Comparison of ENCODE assay signal across 31 cellular contexts in the genomic region with DNA sequence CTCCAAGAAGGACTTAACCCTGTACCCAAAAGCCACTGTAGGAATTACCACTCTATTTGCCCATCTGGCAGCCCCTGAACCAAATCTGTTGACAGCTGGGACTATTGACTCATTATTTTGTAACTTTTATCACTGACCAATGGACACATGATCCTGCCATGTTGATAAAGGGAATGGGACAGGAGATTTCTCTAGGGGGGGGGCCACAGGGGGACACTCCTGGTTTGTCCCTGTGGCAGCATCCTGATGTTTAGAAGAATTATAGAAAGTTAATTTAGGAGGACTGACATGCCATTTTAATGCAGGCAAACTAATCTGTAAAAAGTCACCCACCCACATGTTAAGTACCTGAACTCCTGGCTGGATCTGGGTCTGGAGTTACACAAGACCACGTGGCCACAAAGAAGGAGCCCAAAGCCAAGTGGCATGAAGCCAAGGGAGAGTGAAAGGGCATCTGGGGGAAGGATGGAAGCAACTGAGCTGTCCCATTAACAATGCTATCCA.
DNase-seq lines count a peak whose midpoint lies in the region; ATAC-seq and TF ChIP-seq lines count a peak whose summit lies in the region.
"Had no signal": no experiment of that assay in that cellular context is flagged by ENCODE, and none has a peak within 500 bp of the region (broad histone marks: within the 10 kb centered on the region; RNA-seq: fewer than 3 reads in every experiment).

No MANE protein-coding gene starts in this region.

- no peak overlapping the region for H3K27ac ChIP-seq in esophagus muscularis mucosa (replicated peaks in 1 of 4)
- H3K27ac ChIP-seq: ascending aorta, hepatocyte, HL-60, left lung, pancreas, thoracic aorta, vagina had no signal

- no peak overlapping the region for H3K4me3 ChIP-seq in esophagus muscularis mucosa
- H3K4me3 ChIP-seq: ascending aorta, hepatocyte, left lung, pancreas, thoracic aorta, vagina had no signal

- TF ChIP-seq EP300 in esophagus muscularis mucosa (IDR thresholded peaks at IDR 0.05), result no peak

- 12% methylated on average over 1 of the region's 1 CpG for WGBS in esophagus muscularis mucosa

- H3K27ac Mint-ChIP-seq in activated T-helper 17 cell treated with anti-CD3 and anti-CD28 coated beads, Interleukin-2, amount 50 U/mL, for 72 hours, result peak overlapping the region; percentile 14
- H3K27ac Mint-ChIP-seq: activated naive CD4-positive, alpha-beta T cell treated with anti-CD3 and anti-CD28 coated beads, Interleukin-2, amount 50 U/mL, for 72 hours; CD4-positive, alpha-beta T cell; natural killer cell had no signal

- H3K9me3 Mint-ChIP-seq in activated T-helper 17 cell treated with anti-CD3 and anti-CD28 coated beads, Interleukin-2, amount 50 U/mL, for 72 hours, result no peaks in the 10 kb centered on the region
- H3K9me3 Mint-ChIP-seq: activated naive CD4-positive, alpha-beta T cell treated with anti-CD3 and anti-CD28 coated beads, Interleukin-2, amount 50 U/mL, for 72 hours; CD4-positive, alpha-beta T cell; natural killer cell had no signal

- H3K27me3 Mint-ChIP-seq in activated T-helper 17 cell treated with anti-CD3 and anti-CD28 coated beads, Interleukin-2, amount 50 U/mL, for 72 hours, result peaks cover 21% of the 10 kb centered on the region

- peaks cover 0 to 16% (median 0%) of the 10 kb centered on the region in 4 donors for H3K27me3 ChIP-seq in esophagus muscularis mucosa
- H3K27me3 ChIP-seq: ascending aorta, hepatocyte, left lung, pancreas, vagina had no signal

- intact Hi-C loops in esophagus muscularis mucosa (cut with DNase I), result loop anchor here (5.0 kb wide), 1 partner anchor 128 kb away; no protein-coding TSS in a partner anchor

- ATAC-seq in activated T-helper 17 cell treated with anti-CD3 and anti-CD28 coated beads, Interleukin-2, amount 50 U/mL, for 72 hours (replicated peaks), result no peak
- ATAC-seq: activated naive CD4-positive, alpha-beta T cell treated with anti-CD3 and anti-CD28 coated beads, Interleukin-2, amount 50 U/mL, for 72 hours; left lung; natural killer cell; pancreas; right cardiac atrium had no signal

- H3K36me3 ChIP-seq in esophagus muscularis mucosa, result no peaks in the 10 kb centered on the region
- H3K36me3 ChIP-seq: ascending aorta, left lung, pancreas, thoracic aorta, vagina had no signal

- H3K4me3 Mint-ChIP-seq in activated T-helper 17 cell treated with anti-CD3 and anti-CD28 coated beads, Interleukin-2, amount 50 U/mL, for 72 hours, result no peak overlapping the region
- H3K4me3 Mint-ChIP-seq: CD4-positive, alpha-beta T cell; natural killer cell had no signal

- no peaks in the 10 kb centered on the region for H3K36me3 Mint-ChIP-seq in activated T-helper 17 cell treated with anti-CD3 and anti-CD28 coated beads, Interleukin-2, amount 50 U/mL, for 72 hours (ENCODE audit: low read depth)
- H3K36me3 Mint-ChIP-seq: activated naive CD4-positive, alpha-beta T cell treated with anti-CD3 and anti-CD28 coated beads, Interleukin-2, amount 50 U/mL, for 72 hours; natural killer cell had no signal

- DNase-seq in DMS 273 (lab: John Stamatoyannopoulos, UW; ENCODE audit: unreplicated experiment) (peak; percentile 35), LHCN-M2 (ENCODE audit: low read depth) (peak; percentile 51), lung microvascular endothelial cell (ENCODE audit: low read depth in 2 of 2) (peak; percentile 10 to 20), AG20443 (ENCODE audit: low spot score) (no peak), dermis blood vessel endothelial cell (no peak), esophagus muscularis mucosa (ENCODE audit: extremely low spot score) (no peak)
- DNase-seq: activated CD4-positive, alpha-beta T cell treated with anti-CD3 and anti-CD28 coated beads, Interleukin-2, amount 50 U/mL, for 4 hours; activated CD4-positive, CD25-positive, alpha-beta regulatory T cell; activated CD8-positive, alpha-beta memory T cell treated with anti-CD3 and anti-CD28 coated beads, Interleukin-2, amount 50 U/mL, for 4 hours; CD4-positive, alpha-beta T cell; DMS153; foreskin melanocyte; GDM1; left lung; midbrain; natural killer cell; NCI-H774; OCI-M1; pancreas; right cardiac atrium; Right ventricle myocardium superior; stimulated activated CD4-positive, alpha-beta T cell treated with anti-CD3 and anti-CD28 coated beads, Interleukin-12 subunit alpha, Interleukin-12 subunit beta, amount 100 ng/mL, for 4 hours; stimulated activated CD4-positive, alpha-beta T cell treated with anti-CD3 and anti-CD28 coated beads, Interleukin-4, amount 100 ng/mL, for 4 hours; stimulated activated naive CD4-positive, alpha-beta T cell treated with Interleukin-2 at 50 U/mL for 16 hours had no signal

- H3K9me3 ChIP-seq in esophagus muscularis mucosa, result no peaks in the 10 kb centered on the region
- H3K9me3 ChIP-seq: ascending aorta, left lung, pancreas, thoracic aorta, vagina had no signal

- TF ChIP-seq POLR2A in esophagus muscularis mucosa (IDR thresholded peaks at IDR 0.05; ENCODE audit: low read depth), result no peak

- H3K4me1 Mint-ChIP-seq in activated T-helper 17 cell treated with anti-CD3 and anti-CD28 coated beads, Interleukin-2, amount 50 U/mL, for 72 hours, result no peaks in the 10 kb centered on the region

- no peak for TF ChIP-seq CTCF in esophagus muscularis mucosa (IDR thresholded peaks at IDR 0.05)

- no peaks in the 10 kb centered on the region for H3K4me1 ChIP-seq in esophagus muscularis mucosa
- H3K4me1 ChIP-seq: pancreas, vagina had no signal

Comparison
In these comparisons a context has a peak if more than half of its experiments do, and no peak if none do; other contexts are left out.
1. DNase-seq: peak in DMS 273 (single experiment), LHCN-M2 (single experiment) and lung microvascular endothelial cell (2 of 2); none in AG20443 (single experiment), dermis blood vessel endothelial cell (single experiment) and esophagus muscularis mucosa (single experiment).